In genomic region chr1:11961230-11961629, GRCh38 we compare ENCODE assay signal across 1 cellular context.
TF ChIP-seq lines count a peak whose summit lies in the region.

No MANE protein-coding gene starts in this region.

TF ChIP-seq in K562, 482 proteins besides CTCF, POLR2A, EP300 and RAD21 (continued from another document):
- no peak for TF ChIP-seq MGA (IDR thresholded peaks at IDR 0.05)
- TF ChIP-seq TRIM25 (IDR thresholded peaks at IDR 0.05; ENCODE audit: borderline replicate concordance) = no peak
